11 cellular contexts compared by ENCODE assay signal in genomic region chr2:145845207-145845894, GRCh38.
DNase-seq lines count a peak whose midpoint lies in the region; ATAC-seq and TF ChIP-seq lines count a peak whose summit lies in the region.
"Had no signal": no experiment of that assay in that cellular context is flagged by ENCODE, and none has a peak within 500 bp of the region (broad histone marks: within the 10 kb centered on the region; RNA-seq: fewer than 3 reads in every experiment).

No MANE protein-coding gene starts in this region.

- DNase-seq in LNCaP clone FGC (ENCODE audit: low read depth): peak; percentile 18
- peak; percentile 17 for DNase-seq in NCI-H2196 (lab: John Stamatoyannopoulos, UW; ENCODE audit: unreplicated experiment)
- DNase-seq in brain microvascular endothelial cell: peak; percentile 0
- DNase-seq in skeletal muscle cell (ENCODE audit: low read depth): peak; percentile 37
- no peak for DNase-seq in stimulated activated CD4-positive, alpha-beta T cell treated with anti-CD3 and anti-CD28 coated beads, Interleukin-4, amount 100 ng/mL, for 24 hours
- no peak for DNase-seq in Right ventricle myocardium superior
- DNase-seq: activated naive CD8-positive, alpha-beta T cell treated with anti-CD3 and anti-CD28 coated beads, Interleukin-2, amount 10 ng/mL, durations not matched to agents 7 days and 5 days; H9; NCI-H2081 treated with DMSO at 0.1 percent for 48 hours had no signal

- H3K4me3 ChIP-seq in LNCaP clone FGC (ENCODE audit: low read depth, low read length) (no peak overlapping the region), brain microvascular endothelial cell (ENCODE audit: low read depth, low read length) (no peak overlapping the region), skeletal muscle cell (ENCODE audit: low read depth, low read length) (no peak overlapping the region)
- H3K4me3 ChIP-seq: tibial nerve had no signal

- TF ChIP-seq CTCF in LNCaP clone FGC (IDR thresholded peaks at IDR 0.05; ENCODE audit: control insufficient read depth, extremely low read depth, insufficient read depth) (no peak), brain microvascular endothelial cell (IDR thresholded peaks at IDR 0.05; ENCODE audit: low read depth, low read length, missing control alignments) (no peak)

- intact Hi-C loops in Right ventricle myocardium superior (cut with DNase I): no loop called here

- H3K27me3 ChIP-seq in brain microvascular endothelial cell (replicated peaks): no peaks in the 10 kb centered on the region
- H3K27me3 ChIP-seq: tibial nerve had no signal

- in situ Hi-C loops in brain microvascular endothelial cell (cut with HindIII; ENCODE audit: low pct_ligation_motif_present, low sequenced_read_pairs): no loop called here

- no peaks in the 10 kb centered on the region for H3K36me3 ChIP-seq in brain microvascular endothelial cell (replicated peaks)
- H3K36me3 ChIP-seq: tibial nerve had no signal

- no peak for ATAC-seq in Right ventricle myocardium superior (ENCODE audit: poor library complexity)
- no peak for ATAC-seq in GM19328 (IDR thresholded peaks at IDR 0.05; ENCODE audit: unreplicated experiment)

- no peak overlapping the region for H3K27ac ChIP-seq in brain microvascular endothelial cell
- H3K27ac ChIP-seq: tibial nerve had no signal

Comparison
In these comparisons a context has a peak if more than half of its experiments do, and no peak if none do; other contexts are left out.
1. DNase-seq: peak in LNCaP clone FGC (single experiment), NCI-H2196 (single experiment), brain microvascular endothelial cell (single experiment) and skeletal muscle cell (single experiment); none in stimulated activated CD4-positive, alpha-beta T cell treated with anti-CD3 and anti-CD28 coated beads, Interleukin-4, amount 100 ng/mL, for 24 hours (single experiment) and Right ventricle myocardium superior (single experiment).